ENCODE assay signal across 23 cellular contexts in the genomic region with DNA sequence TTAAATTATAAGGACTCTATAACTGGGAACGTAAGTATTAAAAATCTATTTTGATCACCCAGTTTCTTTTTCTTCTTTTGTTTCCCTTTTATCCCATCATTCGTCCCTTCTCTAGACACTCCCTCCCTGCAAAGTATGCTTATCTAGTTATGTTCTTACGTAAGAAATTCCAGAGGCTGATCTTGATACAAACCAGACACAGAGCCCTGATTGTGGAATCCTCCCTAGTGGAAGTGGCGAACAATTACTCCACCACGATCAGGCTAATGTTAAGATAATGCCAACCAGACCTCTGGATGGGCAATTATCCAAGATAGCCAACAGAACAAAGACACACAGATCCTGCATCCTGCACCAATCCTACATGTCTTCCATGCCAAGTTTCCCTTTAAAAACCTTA.
"Had no signal": no experiment of that assay in that cellular context is flagged by ENCODE, and none has a peak within 500 bp of the region (broad histone marks: within the 10 kb centered on the region; RNA-seq: fewer than 3 reads in every experiment).

No MANE protein-coding gene starts in this region.

- H3K27ac ChIP-seq: ascending aorta, brain microvascular endothelial cell, heart right ventricle, lower lobe of right lung, sigmoid colon had no signal

- DNase-seq: activated B cell treated with CpG ODN at 0.5 μM for 24 hours; activated CD4-positive, alpha-beta T cell treated with anti-CD3 and anti-CD28 coated beads for 4 hours; activated CD4-positive, alpha-beta T cell treated with anti-CD3 and anti-CD28 coated beads, Interleukin-2, amount 50 U/mL, for 48 hours; activated effector memory CD4-positive, alpha-beta T cell treated with anti-CD3 and anti-CD28 coated beads, Interleukin-2, amount 50 U/mL, for 16 hours; activated naive CD4-positive, alpha-beta T cell treated with anti-CD3 and anti-CD28 coated beads, Interleukin-2, amount 10 ng/mL, durations not matched to agents 7 days and 5 days; activated naive CD8-positive, alpha-beta T cell treated with anti-CD3 and anti-CD28 coated beads, Interleukin-2, amount 50 U/mL, for 24 hours; activated T-cell treated with anti-CD3 and anti-CD28 coated beads, Interleukin-2, amount 50 U/mL, for 72 hours; brain microvascular endothelial cell; central memory CD4-positive, alpha-beta T cell; effector memory CD4-positive, alpha-beta T cell; heart right ventricle; lower lobe of right lung; midbrain; natural killer cell; retina; sigmoid colon; stimulated activated CD4-positive, alpha-beta T cell treated with anti-CD3 and anti-CD28 coated beads, Interleukin-4, amount 100 ng/mL, for 1 hour; stimulated activated naive CD4-positive, alpha-beta T cell treated with Interleukin-2 at 50 U/mL for 16 hours; SW 1271; T-helper 17 cell had no signal

- H3K4me3 ChIP-seq: ascending aorta, heart right ventricle, lower lobe of right lung, sigmoid colon had no signal

- H3K4me1 ChIP-seq: ascending aorta, heart right ventricle, lower lobe of right lung, sigmoid colon had no signal

- H3K36me3 ChIP-seq: ascending aorta, brain microvascular endothelial cell, heart right ventricle, lower lobe of right lung, sigmoid colon had no signal

- H3K9me3 ChIP-seq: ascending aorta, lower lobe of right lung had no signal

- H3K27me3 ChIP-seq: ascending aorta, brain microvascular endothelial cell, heart right ventricle, sigmoid colon had no signal

- ATAC-seq: activated naive CD8-positive, alpha-beta T cell treated with anti-CD3 and anti-CD28 coated beads, Interleukin-2, amount 50 U/mL, for 24 hours; activated T-cell treated with anti-CD3 and anti-CD28 coated beads, Interleukin-2, amount 50 U/mL, for 72 hours; esophagus mucosa; heart right ventricle; left lobe of liver; lower lobe of right lung; natural killer cell; T-helper 17 cell had no signal
